In genomic region chr15:29451201-29451781, GRCh38 we compare ENCODE assay signal across 12 cellular contexts.
A peak's percentile ranks its signal among the peaks of the same experiment; 100 is the strongest.
DNase-seq lines count a peak whose midpoint lies in the region; TF ChIP-seq lines count a peak whose summit lies in the region.
"Had no signal": no experiment of that assay in that cellular context is flagged by ENCODE, and none has a peak within 500 bp of the region (broad histone marks: within the 10 kb centered on the region; RNA-seq: fewer than 3 reads in every experiment).

No MANE protein-coding gene starts in this region.

- no peaks in the 10 kb centered on the region for H3K27me3 ChIP-seq in GM06990 (replicated peaks; ENCODE audit: control insufficient read depth, insufficient read depth, low read length)
- H3K27me3 ChIP-seq: uterus had no signal

- H3K36me3 ChIP-seq in GM06990 (ENCODE audit: control insufficient read depth, insufficient read depth, low read length) = no peaks in the 10 kb centered on the region
- H3K36me3 ChIP-seq: uterus had no signal

- H3K4me1 Mint-ChIP-seq in endothelial cell (ENCODE audit: unreplicated experiment) (peaks cover 44% of the 10 kb centered on the region), neural crest cell (peaks cover 29% of the 10 kb centered on the region)
- peaks cover 14% of the 10 kb centered on the region for H3K4me1 Mint-ChIP-seq in activated naive CD8-positive, alpha-beta T cell treated with anti-CD3 and anti-CD28 coated beads for 36 hours

- H3K27ac Mint-ChIP-seq in endothelial cell (ENCODE audit: unreplicated experiment) (no peak overlapping the region), neural crest cell (ENCODE audit: unreplicated experiment) (no peak overlapping the region)
- no peak overlapping the region for H3K27ac Mint-ChIP-seq in activated naive CD8-positive, alpha-beta T cell treated with anti-CD3 and anti-CD28 coated beads for 36 hours

- H3K36me3 Mint-ChIP-seq in endothelial cell (ENCODE audit: low read depth, unreplicated experiment) = no peaks in the 10 kb centered on the region
- no peaks in the 10 kb centered on the region for H3K36me3 Mint-ChIP-seq in neural crest cell (ENCODE audit: low read depth)
- H3K36me3 Mint-ChIP-seq in activated naive CD8-positive, alpha-beta T cell treated with anti-CD3 and anti-CD28 coated beads for 36 hours = no peaks in the 10 kb centered on the region

- DNase-seq in GM06990 (ENCODE audit: extremely low read depth, insufficient read length) (no peak), NCI-H69 (lab: John Stamatoyannopoulos, UW) (peak; percentile 28), endothelial cell (ENCODE audit: low spot score) (peak; percentile 45), neural crest cell (ENCODE audit: low read depth, low spot score) (peak; percentile 18), DMS79 (lab: John Stamatoyannopoulos, UW) (no peak)
- DNase-seq in stimulated activated CD4-positive, alpha-beta T cell treated with anti-CD3 and anti-CD28 coated beads, Interleukin-15, amount 100 ng/mL, for 24 hours = no peak
- no peak for DNase-seq in activated naive CD8-positive, alpha-beta T cell treated with anti-CD3 and anti-CD28 coated beads for 36 hours
- DNase-seq: activated effector memory CD4-positive, alpha-beta T cell treated with anti-CD3 and anti-CD28 coated beads, Interleukin-2, amount 50 U/mL, for 16 hours; cortex of kidney; NCI-H1436; RPMI8226; uterus had no signal

- H3K4me3 Mint-ChIP-seq in endothelial cell (ENCODE audit: unreplicated experiment) (no peak overlapping the region), neural crest cell (peak overlapping the region; percentile 23)
- no peak overlapping the region for H3K4me3 Mint-ChIP-seq in activated naive CD8-positive, alpha-beta T cell treated with anti-CD3 and anti-CD28 coated beads for 36 hours

- TF ChIP-seq CTCF in GM06990 (IDR thresholded peaks at IDR 0.05; ENCODE audit: insufficient read depth, low read length, poor library complexity, severe bottlenecking) (peak; percentile 14), endothelial cell (IDR thresholded peaks at IDR 0.05; ENCODE audit: unreplicated experiment) (no peak), neural crest cell (conservative IDR thresholded peaks at IDR 0.05) (peak; percentile 44)

- H3K9me3 Mint-ChIP-seq in endothelial cell (ENCODE audit: unreplicated experiment) = no peaks in the 10 kb centered on the region
- no peaks in the 10 kb centered on the region for H3K9me3 Mint-ChIP-seq in neural crest cell
- no peaks in the 10 kb centered on the region for H3K9me3 Mint-ChIP-seq in activated naive CD8-positive, alpha-beta T cell treated with anti-CD3 and anti-CD28 coated beads for 36 hours

- H3K4me3 ChIP-seq in GM06990 (replicated peaks; ENCODE audit: low read depth, low read length) = no peak overlapping the region
- H3K4me3 ChIP-seq: uterus had no signal

- H3K27me3 Mint-ChIP-seq in endothelial cell (ENCODE audit: unreplicated experiment) (no peaks in the 10 kb centered on the region), neural crest cell (ENCODE audit: low read depth) (no peaks in the 10 kb centered on the region)
- H3K27me3 Mint-ChIP-seq in activated naive CD8-positive, alpha-beta T cell treated with anti-CD3 and anti-CD28 coated beads for 36 hours = peaks cover 3% of the 10 kb centered on the region

Comparison
In these comparisons a context has a peak if more than half of its experiments do, and no peak if none do; other contexts are left out.
1. DNase-seq: peak in NCI-H69 (single experiment), endothelial cell (single experiment) and neural crest cell (single experiment); none in GM06990 (single experiment), stimulated activated CD4-positive, alpha-beta T cell treated with anti-CD3 and anti-CD28 coated beads, Interleukin-15, amount 100 ng/mL, for 24 hours (single experiment), activated naive CD8-positive, alpha-beta T cell treated with anti-CD3 and anti-CD28 coated beads for 36 hours (single experiment) and DMS79 (single experiment).